Comparison of ENCODE assay signal across 8 cellular contexts in genomic region chr6:156719720-156720563, GRCh38.
A peak's percentile ranks its signal among the peaks of the same experiment; 100 is the strongest.
DNase-seq lines count a peak whose midpoint lies in the region; ATAC-seq and TF ChIP-seq lines count a peak whose summit lies in the region.

No MANE protein-coding gene starts in this region.

- ATAC-seq in GM21423 (IDR thresholded peaks at IDR 0.05; ENCODE audit: unreplicated experiment) = peak; percentile 77

- peaks cover 30% of the 10 kb centered on the region for H3K4me1 ChIP-seq in HUES6 (ENCODE audit: control insufficient read depth, insufficient read depth, low read length)

- no peak for TF ChIP-seq CTCF in cardiac fibroblast (IDR thresholded peaks at IDR 0.05; ENCODE audit: low read depth, low read length)

- peak overlapping the region; percentile 45 for H3K9ac ChIP-seq in HUES6 (ENCODE audit: low read length)

- H3K9me3 ChIP-seq in HUES6 (ENCODE audit: control insufficient read depth, insufficient read depth, low read depth, low read length) = 0 out of 2 replicates have a peak, but pooled peaks cover 3% of the 10 kb centered on the region

- no peaks in the 10 kb centered on the region for H3K36me3 ChIP-seq in HUES6 (ENCODE audit: control insufficient read depth, insufficient read depth, low read length)

- H3K4me3 ChIP-seq in HUES6 (ENCODE audit: low read depth, low read length) (peak overlapping the region; percentile 14; the same call in 1 of the 2 replicates), cardiac fibroblast (replicated peaks in 1 of 2; ENCODE audit: low read depth in 2 of 2, low read length in 2 of 2) (peak overlapping the region; percentile 17 to 39)

- H3K27me3 ChIP-seq in HUES6 (ENCODE audit: control insufficient read depth, insufficient read depth, low read length) = no peaks in the 10 kb centered on the region

- DNase-seq in D341Med (ENCODE audit: low spot score) = peak; percentile 25
- DNase-seq in activated CD4-positive, CD25-positive, alpha-beta regulatory T cell treated with anti-CD3 and anti-CD28 coated beads, Interleukin-2, amount 50 U/mL, for 16 hours (ENCODE audit: low read depth, low spot score) = peak; percentile 15
- DNase-seq in cardiac fibroblast (ENCODE audit: low read depth in 2 of 2) = peak; percentile 94 to 97
- peak; percentile 95 for DNase-seq in kidney tubule cell (ENCODE audit: low spot score)
- peak; percentile 41 to 44 for DNase-seq in stimulated activated CD4-positive, alpha-beta T cell treated with anti-CD3 and anti-CD28 coated beads, Interleukin-1b, Interleukin-23, amount 100 ng/mL, for 1 hour (ENCODE audit: low read depth in 2 of 2)
- DNase-seq in NCI-H2081 (lab: John Stamatoyannopoulos, UW) = no peak

- peak overlapping the region; percentile 2; the same call in 1 of the 2 replicates for H3K27ac ChIP-seq in HUES6 (ENCODE audit: low read depth, low read length)

Comparison
In these comparisons a context has a peak if more than half of its experiments do, and no peak if none do; other contexts are left out.
1. DNase-seq: peak in D341Med (single experiment), activated CD4-positive, CD25-positive, alpha-beta regulatory T cell treated with anti-CD3 and anti-CD28 coated beads, Interleukin-2, amount 50 U/mL, for 16 hours (single experiment), cardiac fibroblast (2 of 2), kidney tubule cell (single experiment) and stimulated activated CD4-positive, alpha-beta T cell treated with anti-CD3 and anti-CD28 coated beads, Interleukin-1b, Interleukin-23, amount 100 ng/mL, for 1 hour (2 of 2); none in NCI-H2081 (0 of 2).